ENCODE assay signal across 1 cellular context in genomic region chr7:93025389-93025788, GRCh38.
TF ChIP-seq lines count a peak whose summit lies in the region.

No MANE protein-coding gene starts in this region.

TF ChIP-seq in neural cell, 6 proteins besides CTCF, POLR2A, EP300 and RAD21:
- TF ChIP-seq REST (IDR thresholded peaks at IDR 0.05; ENCODE audit: borderline replicate concordance): no peak
- TF ChIP-seq EZH2 (IDR thresholded peaks at IDR 0.05; ENCODE audit: borderline replicate concordance, insufficient read depth, low read length, poor library complexity, severe bottlenecking): no peak
- TF ChIP-seq POLR2AphosphoS5 (IDR thresholded peaks at IDR 0.05): no peak
- TF ChIP-seq TAF1 (IDR thresholded peaks at IDR 0.05; ENCODE audit: low read depth): no peak
- no peak for TF ChIP-seq MXI1 (conservative IDR thresholded peaks at IDR 0.05; ENCODE audit: poor library complexity, severe bottlenecking)
TF ChIP-seq in neural cell: peak in this region for 0.
